In the genomic region with DNA sequence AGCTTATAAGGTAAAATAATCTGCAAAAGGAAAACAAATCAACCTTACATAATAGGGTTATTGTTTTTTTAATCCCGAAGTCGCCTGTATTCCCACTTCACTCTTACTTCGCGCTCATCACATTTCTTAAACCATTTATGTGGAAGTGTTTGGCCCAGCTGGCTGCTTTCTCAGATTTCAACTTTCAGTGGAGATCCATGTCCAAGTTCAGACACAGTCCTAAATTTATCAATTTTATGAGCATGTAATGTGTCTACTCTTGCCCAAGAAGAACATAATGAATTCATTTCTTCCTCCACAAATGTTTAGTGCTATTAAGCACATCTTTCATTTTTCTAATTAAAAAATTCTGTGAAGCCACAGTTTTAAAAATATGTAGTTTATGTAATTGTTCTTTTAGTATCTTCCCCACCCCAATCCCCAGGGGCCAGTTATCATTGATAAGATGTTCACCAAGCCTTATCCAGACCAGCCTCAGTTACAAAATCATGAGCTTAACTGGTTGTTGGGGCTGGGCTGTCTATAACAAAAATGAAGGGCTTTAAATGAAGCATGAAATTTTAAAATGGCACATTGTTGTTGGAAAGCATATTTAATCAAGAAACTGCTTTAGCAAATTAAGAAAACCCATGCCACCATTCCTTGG, we compare ENCODE assay signal across 14 cellular contexts.
"Had no signal": no experiment of that assay in that cellular context is flagged by ENCODE, and none has a peak within 500 bp of the region (broad histone marks: within the 10 kb centered on the region; RNA-seq: fewer than 3 reads in every experiment).

No MANE protein-coding gene starts in this region.

- DNase-seq: activated CD4-positive, alpha-beta T cell treated with anti-CD3 and anti-CD28 coated beads, Interleukin-2, amount 10 ng/mL, durations not matched to agents 7 days and 5 days; activated CD4-positive, CD25-positive, alpha-beta regulatory T cell; activated naive CD4-positive, alpha-beta T cell treated with anti-CD3 and anti-CD28 coated beads, Interleukin-2, amount 50 U/mL, for 16 hours; activated T-cell treated with anti-CD3 and anti-CD28 coated beads, Interleukin-2, amount 50 U/mL, for 1 hour; adrenal gland; dermis blood vessel endothelial cell; foreskin melanocyte; heart right ventricle; mesendoderm; nephron progenitor cell; T-helper 2 cell; thyroid gland had no signal

- H3K36me3 ChIP-seq: adrenal gland, esophagus muscularis mucosa, heart right ventricle, thyroid gland had no signal

- H3K27me3 ChIP-seq: adrenal gland, esophagus muscularis mucosa, heart right ventricle, thyroid gland had no signal

- H3K27ac ChIP-seq: adrenal gland, esophagus muscularis mucosa, thyroid gland had no signal

- H3K4me1 ChIP-seq: adrenal gland, esophagus muscularis mucosa, heart right ventricle had no signal

- H3K4me3 ChIP-seq: adrenal gland, esophagus muscularis mucosa, heart right ventricle, skin epidermis, thyroid gland had no signal

- H3K9me3 ChIP-seq: adrenal gland, esophagus muscularis mucosa, heart right ventricle, thyroid gland had no signal
